Comparison of ENCODE assay signal across 12 cellular contexts in the genomic region with DNA sequence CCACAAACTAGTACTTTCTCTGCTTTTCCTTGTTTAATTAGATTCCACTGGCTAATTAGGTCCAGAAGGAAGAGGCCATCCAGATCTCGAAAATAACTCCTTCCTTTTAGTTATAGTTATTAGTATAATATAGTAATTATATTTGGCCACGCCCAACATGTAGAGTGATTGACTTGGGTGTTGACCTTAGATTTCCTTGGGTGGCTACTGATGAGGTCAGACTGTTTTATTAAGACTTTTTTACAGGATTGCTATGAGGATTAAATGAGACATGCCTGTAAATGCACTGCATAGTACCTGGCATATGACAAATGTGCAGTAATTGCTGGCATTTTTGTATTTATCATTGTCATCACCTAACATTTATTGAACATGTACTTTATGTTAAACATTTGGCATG.
"Had no signal": no experiment of that assay in that cellular context is flagged by ENCODE, and none has a peak within 500 bp of the region (broad histone marks: within the 10 kb centered on the region; RNA-seq: fewer than 3 reads in every experiment).

No MANE protein-coding gene starts in this region.

- H3K27me3 Mint-ChIP-seq: naive B cell had no signal

- ATAC-seq: sciatic nerve had no signal

- DNase-seq: effector memory CD4-positive, alpha-beta T cell; esophagus squamous epithelium; foreskin fibroblast; head of caudate nucleus; mesendoderm; naive B cell; stimulated activated naive CD4-positive, alpha-beta T cell treated with Interleukin-2 at 50 U/mL for 16 hours; trophoblast cell had no signal

- H3K27ac ChIP-seq: epithelial cell of prostate, hepatocyte had no signal

- H3K4me3 Mint-ChIP-seq: naive B cell had no signal

- H3K4me3 ChIP-seq: esophagus squamous epithelium, hepatocyte had no signal

- H3K9me3 ChIP-seq: esophagus squamous epithelium, neutrophil had no signal
